Comparison of ENCODE assay signal across 23 cellular contexts in genomic region chr2:160890667-160891352, GRCh38.
"Had no signal": no experiment of that assay in that cellular context is flagged by ENCODE, and none has a peak within 500 bp of the region (broad histone marks: within the 10 kb centered on the region; RNA-seq: fewer than 3 reads in every experiment).

No MANE protein-coding gene starts in this region.

- H3K4me1 Mint-ChIP-seq: activated CD4-positive, alpha-beta T cell treated with anti-CD3 and anti-CD28 coated beads, Interleukin-2, amount 10 ng/mL, durations not matched to agents 7 days and 5 days; activated naive CD8-positive, alpha-beta T cell treated with anti-CD3 and anti-CD28 coated beads, Interleukin-2, amount 10 ng/mL, durations not matched to agents 7 days and 5 days; T-cell had no signal

- ATAC-seq: K562, PC-3, T-cell had no signal

- H3K27ac ChIP-seq: adrenal gland, breast epithelium, SK-N-MC, VCaP had no signal

- H3K4me3 ChIP-seq: adrenal gland, breast epithelium, K562, SK-N-MC had no signal

- H3K27me3 ChIP-seq: adrenal gland, breast epithelium had no signal

- H3K36me3 Mint-ChIP-seq: activated CD4-positive, alpha-beta memory T cell treated with anti-CD3 and anti-CD28 coated beads for 36 hours; activated naive CD8-positive, alpha-beta T cell treated with anti-CD3 and anti-CD28 coated beads, Interleukin-2, amount 10 ng/mL, durations not matched to agents 7 days and 5 days; T-cell had no signal

- H3K27ac Mint-ChIP-seq: activated CD4-positive, alpha-beta memory T cell treated with anti-CD3 and anti-CD28 coated beads for 36 hours; activated CD4-positive, alpha-beta T cell treated with anti-CD3 and anti-CD28 coated beads, Interleukin-2, amount 10 ng/mL, durations not matched to agents 7 days and 5 days; activated naive CD8-positive, alpha-beta T cell treated with anti-CD3 and anti-CD28 coated beads, Interleukin-2, amount 10 ng/mL, durations not matched to agents 7 days and 5 days; T-cell had no signal

- DNase-seq: activated CD4-positive, alpha-beta memory T cell treated with anti-CD3 and anti-CD28 coated beads for 36 hours; activated CD4-positive, alpha-beta T cell treated with anti-CD3 and anti-CD28 coated beads, Interleukin-2, amount 10 ng/mL, durations not matched to agents 7 days and 5 days; activated CD4-positive, CD25-positive, alpha-beta regulatory T cell; activated naive CD4-positive, alpha-beta T cell treated with anti-CD3 and anti-CD28 coated beads, Interleukin-2, amount 50 U/mL, for 16 hours; activated naive CD8-positive, alpha-beta T cell treated with anti-CD3 and anti-CD28 coated beads, Interleukin-2, amount 10 ng/mL, durations not matched to agents 7 days and 5 days; adrenal gland; aorta; central memory CD4-positive, alpha-beta T cell; Karpas-422; MM.1S; NCI-H1105; NCI-H1436; NCI-H1694 treated with DMSO at 0.1 percent for 48 hours; NCI-H2029 treated with DMSO at 0.1 percent for 48 hours; NCI-H510A treated with DMSO at 0.1 percent for 48 hours; PC-3; T-cell; T-helper 2 cell; T1000 had no signal

- H3K4me1 ChIP-seq: adrenal gland, breast epithelium had no signal

- H3K27me3 Mint-ChIP-seq: activated CD4-positive, alpha-beta memory T cell treated with anti-CD3 and anti-CD28 coated beads for 36 hours; activated CD4-positive, alpha-beta T cell treated with anti-CD3 and anti-CD28 coated beads, Interleukin-2, amount 10 ng/mL, durations not matched to agents 7 days and 5 days; activated naive CD8-positive, alpha-beta T cell treated with anti-CD3 and anti-CD28 coated beads, Interleukin-2, amount 10 ng/mL, durations not matched to agents 7 days and 5 days; T-cell had no signal

- H3K4me3 Mint-ChIP-seq: activated CD4-positive, alpha-beta memory T cell treated with anti-CD3 and anti-CD28 coated beads for 36 hours; activated CD4-positive, alpha-beta T cell treated with anti-CD3 and anti-CD28 coated beads, Interleukin-2, amount 10 ng/mL, durations not matched to agents 7 days and 5 days; activated naive CD8-positive, alpha-beta T cell treated with anti-CD3 and anti-CD28 coated beads, Interleukin-2, amount 10 ng/mL, durations not matched to agents 7 days and 5 days; T-cell had no signal

- H3K9me3 Mint-ChIP-seq: activated CD4-positive, alpha-beta memory T cell treated with anti-CD3 and anti-CD28 coated beads for 36 hours; activated CD4-positive, alpha-beta T cell treated with anti-CD3 and anti-CD28 coated beads, Interleukin-2, amount 10 ng/mL, durations not matched to agents 7 days and 5 days; activated naive CD8-positive, alpha-beta T cell treated with anti-CD3 and anti-CD28 coated beads, Interleukin-2, amount 10 ng/mL, durations not matched to agents 7 days and 5 days; T-cell had no signal

- H3K36me3 ChIP-seq: adrenal gland, breast epithelium had no signal
